In the genomic region with DNA sequence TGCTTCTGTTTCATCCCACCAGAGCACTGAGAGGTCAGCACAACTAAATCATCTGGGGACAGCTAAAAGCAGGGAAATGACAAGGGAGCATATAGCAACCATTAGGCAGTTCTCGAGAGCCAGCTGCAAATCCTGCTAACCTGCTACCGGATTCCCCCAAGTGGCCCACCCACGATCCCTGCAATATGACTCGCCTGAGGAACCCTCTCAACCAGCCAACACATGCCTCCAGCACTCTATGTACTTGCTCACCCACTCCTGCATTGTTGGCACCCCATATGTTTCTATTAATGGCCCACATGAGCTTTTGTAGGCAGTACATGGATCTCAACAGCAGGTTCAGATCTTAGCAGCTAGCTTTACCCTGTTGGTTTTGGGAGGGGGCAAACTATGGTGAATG, we compare ENCODE assay signal across 29 cellular contexts.
A peak's percentile ranks its signal among the peaks of the same experiment; 100 is the strongest.
DNase-seq lines count a peak whose midpoint lies in the region; ATAC-seq and TF ChIP-seq lines count a peak whose summit lies in the region.
"Had no signal": no experiment of that assay in that cellular context is flagged by ENCODE, and none has a peak within 500 bp of the region (broad histone marks: within the 10 kb centered on the region; RNA-seq: fewer than 3 reads in every experiment).

No MANE protein-coding gene starts in this region.

- no peak for TF ChIP-seq POLR2A in lower leg skin (IDR thresholded peaks at IDR 0.05)

- no peak for TF ChIP-seq CTCF in lower leg skin (IDR thresholded peaks at IDR 0.05)

- H3K4me3 ChIP-seq in SJCRH30 (no peak overlapping the region), lower leg skin (ENCODE audit: low read depth, poor library complexity, severe bottlenecking) (peak overlapping the region; percentile 3)
- H3K4me3 ChIP-seq: A549; BLaER1; BLaER1 treated with 17β-estradiol and CSF1 and Interleukin-3, amounts not matched to agents 10 nM and 100 nM had no signal

- no peaks in the 10 kb centered on the region for H3K4me1 ChIP-seq in SJCRH30
- H3K4me1 ChIP-seq: A549; BLaER1; BLaER1 treated with 17β-estradiol and CSF1 and Interleukin-3, amounts not matched to agents 10 nM and 100 nM; Caco-2 had no signal

- 54 to 66% methylated on average over 4 of the region's 4 CpGs for WGBS in lower leg skin, 2 donors

- no peak overlapping the region for H3K27ac ChIP-seq in SJCRH30
- H3K27ac ChIP-seq: 22Rv1; A549; BLaER1; BLaER1 treated with 17β-estradiol and CSF1 and Interleukin-3, amounts not matched to agents 10 nM and 100 nM; C4-2B had no signal

- H3K36me3 ChIP-seq in SJCRH30: no peaks in the 10 kb centered on the region
- H3K36me3 ChIP-seq: BE2C; BLaER1; BLaER1 treated with 17β-estradiol and CSF1 and Interleukin-3, amounts not matched to agents 10 nM and 100 nM had no signal

- intact Hi-C loops in lower leg skin (cut with DNase I; ENCODE audit: low total_unique reads) (no loop called here), left cardiac atrium (cut with DNase I) (no loop called here), Right ventricle myocardium inferior (cut with DNase I) (no loop called here)

- H3K27me3 ChIP-seq in SJCRH30: 0 out of 2 replicates have a peak, but pooled peaks cover 3% of the 10 kb centered on the region
- H3K27me3 ChIP-seq: BE2C; BLaER1; BLaER1 treated with 17β-estradiol and CSF1 and Interleukin-3, amounts not matched to agents 10 nM and 100 nM had no signal

- ATAC-seq in left cardiac atrium (no peak), Right ventricle myocardium inferior (no peak)
- ATAC-seq: A549; CD8-positive, alpha-beta T cell had no signal

- DNase-seq in SJCRH30 (peak; percentile 22 to 48), lower leg skin (ENCODE audit: low spot score in 2 of 2) (no peak), left cardiac atrium (no peak), Right ventricle myocardium inferior (ENCODE audit: missing footprints) (no peak)
- DNase-seq: 8988T; ACHN; AML-193; BE2C; C1 segment of cervical spinal cord; Caco-2; Calu3; CD4-positive, alpha-beta memory T cell; CD4-positive, alpha-beta T cell; CD4-positive, CD25-positive, alpha-beta regulatory T cell; CD8-positive, alpha-beta memory T cell; CD8-positive, alpha-beta T cell; COR-L47; DMS 273 treated with DMSO at 0.1 percent for 48 hours; DMS153; DMS53; DMS79; DMS79 treated with DMSO at 0.1 percent for 48 hours; DND-41; EL had no signal

- H3K9me3 ChIP-seq in SJCRH30 (replicated peaks): no peaks in the 10 kb centered on the region
- H3K9me3 ChIP-seq: A549, BE2C, Caco-2 had no signal

Comparison
In these comparisons a context has a peak if more than half of its experiments do, and no peak if none do; other contexts are left out.
1. DNase-seq: peak in SJCRH30 (2 of 2); none in lower leg skin (0 of 2), left cardiac atrium (single experiment) and Right ventricle myocardium inferior (single experiment).